8 cellular contexts compared by ENCODE assay signal in the genomic region with DNA sequence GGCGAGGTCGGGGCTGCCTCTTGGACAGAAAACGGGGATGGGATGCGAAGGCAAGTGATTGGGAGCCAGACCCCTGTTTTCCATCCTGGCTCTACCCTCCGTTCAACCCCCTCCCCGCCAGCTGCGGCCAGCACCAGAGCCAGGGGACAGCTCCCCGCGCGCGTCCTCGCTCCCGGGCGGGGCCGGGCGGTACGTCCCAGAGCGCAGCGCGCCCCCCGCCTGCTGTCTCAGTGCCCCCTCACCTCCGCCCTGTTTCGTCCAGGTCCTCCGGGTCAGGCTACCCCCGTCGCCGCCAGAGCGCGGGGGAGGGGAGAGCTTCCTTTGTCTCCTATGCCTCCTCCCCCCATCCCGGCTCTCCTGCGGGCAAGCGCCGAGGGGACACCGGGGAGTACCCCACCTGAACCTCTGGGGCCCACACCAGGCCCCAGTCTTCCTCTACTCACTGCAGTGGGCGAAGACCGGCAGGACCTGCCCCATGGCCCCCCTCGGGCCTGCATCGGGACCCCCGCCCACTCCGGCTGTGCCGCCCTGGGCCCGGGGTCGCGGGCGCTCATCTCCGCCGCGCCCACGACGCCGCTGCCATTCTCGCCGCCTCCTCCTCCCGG. TPM values are rescaled to one million over a fixed set of nuclear protein-coding genes. Genes with fewer than 3 reads are reported as not detected.
DNase-seq lines count a peak whose midpoint lies in the region; ATAC-seq and TF ChIP-seq lines count a peak whose summit lies in the region.

No MANE protein-coding gene starts in this region.

- no peak overlapping the region for H3K4me3 ChIP-seq in KMS-11 (IDR thresholded peaks at IDR 0.05; ENCODE audit: insufficient read depth, low read depth, low read length)
- H3K4me3 ChIP-seq in gastroesophageal sphincter: peak overlapping the region; percentile 74 to 81
- H3K4me3 ChIP-seq in neutrophil (ENCODE audit: low read depth in 1 of 2, low read length in 1 of 2): peak overlapping the region; percentile 77 to 82

- TF ChIP-seq CTCF in KMS-11 (conservative IDR thresholded peaks at IDR 0.05; ENCODE audit: low read depth, low read length) (no peak), gastroesophageal sphincter (IDR thresholded peaks at IDR 0.05) (peak in 1 of 4 experiments; percentile 10), neutrophil (IDR thresholded peaks at IDR 0.05) (no peak)

- DNase-seq in NCI-H748 (lab: John Stamatoyannopoulos, UW; ENCODE audit: unreplicated experiment) (peak; percentile 73), NCI-H748 treated with DMSO at 0.1 percent for 48 hours (lab: John Stamatoyannopoulos, UW) (no peak), RKO (ENCODE audit: low spot score) (no peak), GDM1 (lab: John Stamatoyannopoulos, UW) (no peak)
- peak; percentile 76 for DNase-seq in activated CD8-positive, alpha-beta memory T cell treated with anti-CD3 and anti-CD28 coated beads, Interleukin-2, amount 50 U/mL, for 48 hours

- 0% methylated on average over 2 of the region's 54 CpGs; no CpG with 5 or more reads in 1 of the 2 donors for WGBS in gastroesophageal sphincter (ENCODE audit: low coverage in 1 of 2), 2 donors

- H3K9me3 ChIP-seq in gastroesophageal sphincter: no peaks in the 10 kb centered on the region
- H3K9me3 ChIP-seq in neutrophil: no peaks in the 10 kb centered on the region

- peak overlapping the region; percentile 73 for H2AFZ ChIP-seq in KMS-11 (ENCODE audit: low read depth)

- H3K4me1 ChIP-seq in KMS-11 (ENCODE audit: low read depth, poor library complexity, severe bottlenecking): peaks cover 30% of the 10 kb centered on the region
- peaks cover 0 to 67% (median 32%) of the 10 kb centered on the region in 3 donors for H3K4me1 ChIP-seq in gastroesophageal sphincter
- H3K4me1 ChIP-seq in neutrophil (ENCODE audit: control insufficient read depth in 1 of 2, insufficient read depth in 1 of 2, low read depth in 1 of 2, low read length in 1 of 2): peaks cover 67 to 68% of the 10 kb centered on the region in 2 experiments

- no peak overlapping the region for H3K9ac ChIP-seq in KMS-11

- TF ChIP-seq POLR2A in gastroesophageal sphincter (IDR thresholded peaks at IDR 0.05): no peak

- H3K79me2 ChIP-seq in KMS-11 (ENCODE audit: insufficient read depth, low read depth): no peaks in the 10 kb centered on the region

- peak overlapping the region; percentile 100 for H3K4me2 ChIP-seq in KMS-11

- no peaks in the 10 kb centered on the region for H3K36me3 ChIP-seq in KMS-11 (ENCODE audit: insufficient read depth)
- H3K36me3 ChIP-seq in gastroesophageal sphincter: no peaks in the 10 kb centered on the region
- H3K36me3 ChIP-seq in neutrophil: no peaks in the 10 kb centered on the region

- TF ChIP-seq EP300 in gastroesophageal sphincter (IDR thresholded peaks at IDR 0.05): no peak

- no peak overlapping the region for H3K27ac ChIP-seq in KMS-11
- peak overlapping the region in 3 of 4 donors; percentile 58 to 76 (median 70) for H3K27ac ChIP-seq in gastroesophageal sphincter
- peak overlapping the region; percentile 66 for H3K27ac ChIP-seq in neutrophil

- peaks cover 48% of the 10 kb centered on the region for H3K27me3 ChIP-seq in KMS-11 (ENCODE audit: insufficient read depth, low read depth)
- peaks cover 44% of the 10 kb centered on the region for H3K27me3 ChIP-seq in gastroesophageal sphincter
- peaks cover 72% of the 10 kb centered on the region for H3K27me3 ChIP-seq in neutrophil

- no peaks in the 10 kb centered on the region for H4K20me1 ChIP-seq in KMS-11 (ENCODE audit: insufficient read depth)

- peak; percentile 35 for ATAC-seq in gastroesophageal sphincter

RNA-seq across cellular contexts. Expression of gene RTN2, which starts 0.4 kb away (rescaled TPM):
- total RNA-seq in gastroesophageal sphincter: 10 to 100 TPM; 11.0 to 19.6 (median 15.3) TPM

RNA-seq across cellular contexts. Expression of gene PPM1N, which starts 1.8 kb away (rescaled TPM):
- 1 to 10 TPM in 3 of 4 donors, under 1 TPM in 1; 0.96 to 3.2 (median 2.1) TPM for total RNA-seq in gastroesophageal sphincter

RNA-seq across cellular contexts. Expression of gene VASP, which starts 10.8 kb away (rescaled TPM):
- total RNA-seq in gastroesophageal sphincter: 100 to 1,000 TPM; 140 to 246 (median 167) TPM

RNA-seq across cellular contexts. Expression of gene FOSB, which starts 28.7 kb away (rescaled TPM):
- total RNA-seq in gastroesophageal sphincter: 10 to 100 TPM in 2 of 4 donors, 1 to 10 TPM in 2; 1.9 to 38.0 (median 15.6) TPM

Comparison
In these comparisons a context has a peak if more than half of its experiments do, and no peak if none do; other contexts are left out.
1. DNase-seq: peak in NCI-H748 (single experiment) and activated CD8-positive, alpha-beta memory T cell treated with anti-CD3 and anti-CD28 coated beads, Interleukin-2, amount 50 U/mL, for 48 hours (single experiment); none in NCI-H748 treated with DMSO at 0.1 percent for 48 hours (single experiment), RKO (single experiment) and GDM1 (single experiment).